Comparison of ENCODE assay signal across 17 cellular contexts in the genomic region with DNA sequence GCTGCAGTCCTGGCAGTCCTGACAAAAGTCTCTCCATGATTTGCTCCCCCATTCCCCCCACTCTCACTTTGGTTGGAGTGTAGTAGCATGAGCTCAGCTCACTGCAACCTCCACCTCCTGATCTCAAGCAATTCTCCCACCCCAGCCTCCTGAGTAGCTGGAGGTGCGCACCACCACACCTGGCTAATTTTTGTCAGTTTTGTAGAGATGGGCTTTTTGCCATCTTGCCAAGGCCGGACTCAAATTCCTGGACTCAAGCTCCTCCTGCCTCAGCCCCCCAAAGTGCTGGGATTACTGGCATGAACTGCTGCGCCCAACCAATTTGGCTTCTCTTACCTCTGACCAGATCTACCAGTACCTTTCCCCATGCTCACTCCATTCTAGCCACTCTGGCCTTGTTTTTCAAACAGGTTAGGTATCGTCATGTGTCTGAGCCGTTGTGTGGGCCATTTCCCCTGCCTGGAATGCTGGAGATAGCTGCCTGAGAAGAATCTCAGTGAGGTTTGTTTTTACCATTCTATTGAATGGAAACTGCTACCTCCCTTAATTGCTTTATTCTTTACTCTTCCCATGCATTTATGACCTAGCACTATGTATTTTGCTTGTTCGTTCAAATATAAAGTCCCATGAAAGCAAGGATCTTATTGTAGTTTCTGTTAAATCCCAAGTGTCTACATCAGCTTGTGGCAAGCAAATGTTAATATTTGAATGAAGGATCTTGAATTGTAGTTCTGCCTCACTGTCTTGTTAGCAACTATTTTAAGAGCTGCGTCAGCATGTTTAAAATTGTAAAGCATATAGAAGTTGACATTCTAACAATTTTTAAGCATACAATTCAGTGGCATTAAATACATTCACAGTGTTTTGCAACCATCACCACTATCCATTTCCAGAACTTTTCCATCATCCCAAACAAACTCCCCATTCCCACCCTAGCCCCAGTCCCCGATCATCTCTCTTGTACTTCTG. TPM values are rescaled to one million over a fixed set of nuclear protein-coding genes. Genes with fewer than 3 reads are reported as not detected.
DNase-seq lines count a peak whose midpoint lies in the region; ATAC-seq and TF ChIP-seq lines count a peak whose summit lies in the region.
"Had no signal": no experiment of that assay in that cellular context is flagged by ENCODE, and none has a peak within 500 bp of the region (broad histone marks: within the 10 kb centered on the region; RNA-seq: fewer than 3 reads in every experiment).

No MANE protein-coding gene starts in this region.

- H3K4me1 Mint-ChIP-seq in natural killer cell = peaks cover 20 to 23% of the 10 kb centered on the region in 2 donors
- H3K4me1 Mint-ChIP-seq in natural killer cell treated with Interleukin-12 subunit alpha and Interleukin-12 subunit beta and Interleukin-15 and Interleukin-18, amount 100 ng/mL, for 72 hours (ENCODE audit: low read depth in 2 of 2) = peaks cover 16 to 18% of the 10 kb centered on the region in 2 donors
- H3K4me1 Mint-ChIP-seq in stimulated activated effector memory CD8-positive, alpha-beta T cell treated with anti-CD3 and anti-CD28 coated beads, Interleukin-12 subunit alpha, Interleukin-12 subunit beta, amount 100 ng/mL, for 72 hours = peaks cover 39% of the 10 kb centered on the region

- ATAC-seq in natural killer cell = no peak
- no peak for ATAC-seq in natural killer cell treated with Interleukin-12 subunit alpha and Interleukin-12 subunit beta and Interleukin-15 and Interleukin-18, amount 100 ng/mL, for 72 hours
- ATAC-seq in left colon = peak; percentile 71
- ATAC-seq in stimulated activated effector memory CD8-positive, alpha-beta T cell treated with anti-CD3 and anti-CD28 coated beads, Interleukin-12 subunit alpha, Interleukin-12 subunit beta, amount 100 ng/mL, for 72 hours = no peak

- DNase-seq in DMS53 (lab: John Stamatoyannopoulos, UW) (peak; percentile 20), DMS53 treated with DMSO at 0.1 percent for 48 hours (lab: John Stamatoyannopoulos, UW; ENCODE audit: unreplicated experiment) (no peak), natural killer cell (no peak), left colon (no peak), NCI-H2196 treated with DMSO at 0.1 percent for 48 hours (lab: John Stamatoyannopoulos, UW; ENCODE audit: unreplicated experiment) (no peak), NCI-H524 (lab: John Stamatoyannopoulos, UW) (no peak)
- DNase-seq in natural killer cell treated with Interleukin-12 subunit alpha and Interleukin-12 subunit beta and Interleukin-15 and Interleukin-18, amount 100 ng/mL, for 72 hours (ENCODE audit: low spot score) = no peak
- no peak for DNase-seq in stimulated activated effector memory CD8-positive, alpha-beta T cell treated with anti-CD3 and anti-CD28 coated beads, Interleukin-12 subunit alpha, Interleukin-12 subunit beta, amount 100 ng/mL, for 72 hours (ENCODE audit: low spot score in 2 of 2)
- DNase-seq: COR-L47, GF-D8, GOT3, KBM-7, NCI-H1105, NCI-H345, NCI-H526 treated with DMSO at 0.1 percent for 48 hours, Peyer's patch had no signal

- no peaks in the 10 kb centered on the region for H3K9me3 Mint-ChIP-seq in natural killer cell
- H3K9me3 Mint-ChIP-seq in natural killer cell treated with Interleukin-12 subunit alpha and Interleukin-12 subunit beta and Interleukin-15 and Interleukin-18, amount 100 ng/mL, for 72 hours = no peaks in the 10 kb centered on the region
- no peaks in the 10 kb centered on the region for H3K9me3 Mint-ChIP-seq in stimulated activated effector memory CD8-positive, alpha-beta T cell treated with anti-CD3 and anti-CD28 coated beads, Interleukin-12 subunit alpha, Interleukin-12 subunit beta, amount 100 ng/mL, for 72 hours

- H3K27me3 Mint-ChIP-seq in natural killer cell (ENCODE audit: low read depth in 2 of 2) = peaks cover 0 to 9% of the 10 kb centered on the region in 2 donors
- H3K27me3 Mint-ChIP-seq in natural killer cell treated with Interleukin-12 subunit alpha and Interleukin-12 subunit beta and Interleukin-15 and Interleukin-18, amount 100 ng/mL, for 72 hours = peaks cover 6 to 10% of the 10 kb centered on the region in 2 donors
- H3K27me3 Mint-ChIP-seq: B cell had no signal

- intact Hi-C loops in natural killer cell (cut with micrococcal nuclease) = no loop called here
- intact Hi-C loops in left colon (cut with DNase I, micrococcal nuclease) = no loop called here

- no peak overlapping the region for H3K4me3 Mint-ChIP-seq in natural killer cell
- H3K4me3 Mint-ChIP-seq in natural killer cell treated with Interleukin-12 subunit alpha and Interleukin-12 subunit beta and Interleukin-15 and Interleukin-18, amount 100 ng/mL, for 72 hours = no peak overlapping the region
- H3K4me3 Mint-ChIP-seq in stimulated activated effector memory CD8-positive, alpha-beta T cell treated with anti-CD3 and anti-CD28 coated beads, Interleukin-12 subunit alpha, Interleukin-12 subunit beta, amount 100 ng/mL, for 72 hours = no peak overlapping the region
- H3K4me3 Mint-ChIP-seq: B cell had no signal

- H3K36me3 Mint-ChIP-seq in natural killer cell = no peaks in the 10 kb centered on the region
- H3K36me3 Mint-ChIP-seq in natural killer cell treated with Interleukin-12 subunit alpha and Interleukin-12 subunit beta and Interleukin-15 and Interleukin-18, amount 100 ng/mL, for 72 hours = no peaks in the 10 kb centered on the region
- H3K36me3 Mint-ChIP-seq in stimulated activated effector memory CD8-positive, alpha-beta T cell treated with anti-CD3 and anti-CD28 coated beads, Interleukin-12 subunit alpha, Interleukin-12 subunit beta, amount 100 ng/mL, for 72 hours = no peaks in the 10 kb centered on the region

- peak overlapping the region; percentile 21 to 56 for H3K27ac Mint-ChIP-seq in natural killer cell
- H3K27ac Mint-ChIP-seq in natural killer cell treated with Interleukin-12 subunit alpha and Interleukin-12 subunit beta and Interleukin-15 and Interleukin-18, amount 100 ng/mL, for 72 hours = peak overlapping the region in 1 of 2 donors; percentile 23
- peak overlapping the region; percentile 69 for H3K27ac Mint-ChIP-seq in stimulated activated effector memory CD8-positive, alpha-beta T cell treated with anti-CD3 and anti-CD28 coated beads, Interleukin-12 subunit alpha, Interleukin-12 subunit beta, amount 100 ng/mL, for 72 hours
- H3K27ac Mint-ChIP-seq: B cell had no signal

- no peak for TF ChIP-seq CTCF in natural killer cell (IDR thresholded peaks at IDR 0.05)

RNA-seq across cellular contexts. Expression of a gene that starts 39.7 kb away (rescaled TPM):
- total RNA-seq in natural killer cell (10 to 100 TPM; 88.5 to 99.4 (median 95.4) TPM), left colon (10 to 100 TPM; 44.9 to 51.5 TPM)
- 100 to 1,000 TPM in 1 of 2 donors, 10 to 100 TPM in 1; 84.3 to 101 TPM for total RNA-seq in natural killer cell treated with Interleukin-12 subunit alpha and Interleukin-12 subunit beta and Interleukin-15 and Interleukin-18, amount 100 ng/mL, for 72 hours
